2 cellular contexts compared by ENCODE assay signal in genomic region chr7:95012001-95012400, GRCh38.
TF ChIP-seq lines count a peak whose summit lies in the region.

No MANE protein-coding gene starts in this region.

TF ChIP-seq in SK-N-SH, 30 proteins besides CTCF, POLR2A, EP300 and RAD21 (continued from another document):
- no peak for TF ChIP-seq REST (IDR thresholded peaks at IDR 0.05; ENCODE audit: low read depth, low read length)
- TF ChIP-seq PBX3 (IDR thresholded peaks at IDR 0.05): no peak
- TF ChIP-seq TCF12 (IDR thresholded peaks at IDR 0.05): no peak
- no peak for TF ChIP-seq CHD2 (IDR thresholded peaks at IDR 0.05; ENCODE audit: low read length, partially characterized antibody)
- no peak for TF ChIP-seq SMC3 (IDR thresholded peaks at IDR 0.05; ENCODE audit: low read depth, low read length)
- no peak for TF ChIP-seq MEF2A (IDR thresholded peaks at IDR 0.05; ENCODE audit: borderline replicate concordance, low read depth)
- TF ChIP-seq MXI1 (IDR thresholded peaks at IDR 0.05; ENCODE audit: low read depth, low read length): no peak
- no peak for TF ChIP-seq USF1 (IDR thresholded peaks at IDR 0.05; ENCODE audit: borderline replicate concordance, low read depth)
- TF ChIP-seq GATA2 (CRISPR knock-in tag; IDR thresholded peaks at IDR 0.05): no peak
- no peak for TF ChIP-seq POLR2AphosphoS5 (IDR thresholded peaks at IDR 0.05; ENCODE audit: low read depth, low read length)

TF ChIP-seq in SK-N-SH treated with all-trans-retinoic acid at 6 μM for 48 hours, 23 proteins besides CTCF, POLR2A, EP300 and RAD21 (continued from another document):
- TF ChIP-seq TSHZ2 (CRISPR knock-in tag; IDR thresholded peaks at IDR 0.05) (no peak), CREB5 (CRISPR knock-in tag; IDR thresholded peaks at IDR 0.05; ENCODE audit: low read depth) (no peak), TOX (CRISPR knock-in tag; IDR thresholded peaks at IDR 0.05; ENCODE audit: borderline replicate concordance) (no peak), TCF4 (CRISPR knock-in tag; IDR thresholded peaks at IDR 0.05; ENCODE audit: borderline replicate concordance) (no peak), ZFP3 (CRISPR knock-in tag; IDR thresholded peaks at IDR 0.05) (no peak), CSRNP3 (CRISPR knock-in tag; IDR thresholded peaks at IDR 0.05) (no peak), ESRRG (CRISPR knock-in tag; IDR thresholded peaks at IDR 0.05) (no peak), SNAI2 (CRISPR knock-in tag; IDR thresholded peaks at IDR 0.05) (no peak)
